1 cellular context compared by ENCODE assay signal in the genomic region with DNA sequence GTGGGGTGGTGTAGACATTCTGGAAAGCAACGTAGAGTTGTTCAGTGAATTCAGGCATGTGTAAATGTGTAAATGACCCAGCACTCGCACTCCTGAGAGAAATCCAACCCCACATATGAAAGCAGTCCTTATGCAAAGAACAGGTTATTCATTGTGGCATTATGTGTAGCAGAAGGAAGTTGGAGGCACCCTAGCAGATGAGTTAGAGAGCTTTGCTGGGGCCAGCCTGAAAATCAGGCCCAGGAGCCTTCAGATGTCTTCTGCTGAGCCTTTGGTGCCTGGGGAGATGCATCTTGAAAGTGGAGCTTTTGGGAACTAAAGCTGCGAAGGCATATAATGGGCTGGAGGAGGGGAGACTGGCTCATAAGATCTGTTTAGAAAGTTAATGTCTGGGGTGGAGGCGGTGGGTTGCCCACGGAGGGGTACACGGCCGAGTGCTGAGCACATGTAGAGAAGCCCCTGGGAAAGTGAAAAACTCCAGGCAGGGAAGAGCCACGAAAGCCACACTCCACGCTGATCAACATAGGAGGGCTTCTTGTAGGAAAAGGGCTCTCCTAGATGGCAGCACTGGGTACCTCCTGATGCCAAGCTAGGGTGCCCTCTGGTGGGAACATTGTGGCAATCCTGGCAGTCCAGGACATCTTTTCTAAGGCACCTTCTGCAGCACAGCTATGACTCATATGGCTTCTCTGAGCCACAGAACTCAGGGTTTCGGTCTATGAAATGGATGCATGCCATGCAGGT.
A peak's percentile ranks its signal among the peaks of the same experiment; 100 is the strongest.
TF ChIP-seq lines count a peak whose summit lies in the region.

No MANE protein-coding gene starts in this region.

TF ChIP-seq in K562, 482 proteins besides CTCF, POLR2A, EP300 and RAD21:
- TF ChIP-seq FOSL1 (tag; conservative IDR thresholded peaks at IDR 0.05) (0 out of 2 replicates have a peak, but pooled peaks have one; percentile 30), COPS2 (conservative IDR thresholded peaks at IDR 0.05) (no peak), SRSF3 (IDR thresholded peaks at IDR 0.05; ENCODE audit: insufficient read depth, low read length) (no peak), HIVEP1 (CRISPR knock-in tag; IDR thresholded peaks at IDR 0.05) (no peak), PHF8 (IDR thresholded peaks at IDR 0.05; ENCODE audit: borderline replicate concordance, low read length) (no peak), ZFP36 (IDR thresholded peaks at IDR 0.05; ENCODE audit: low read depth, low read length, partially characterized antibody) (peak; percentile 46), CAMTA2 (CRISPR knock-in tag; conservative IDR thresholded peaks at IDR 0.05) (no peak)
